Comparison of ENCODE assay signal across 8 cellular contexts in genomic region chr3:152466784-152467183, GRCh38.
DNase-seq lines count a peak whose midpoint lies in the region; ATAC-seq and TF ChIP-seq lines count a peak whose summit lies in the region.

No MANE protein-coding gene starts in this region.

- H3K27me3 Mint-ChIP-seq in activated T-cell treated with anti-CD3 and anti-CD28 coated beads, Interleukin-2, amount 50 U/mL, for 24 hours = no peaks in the 10 kb centered on the region
- H3K27me3 Mint-ChIP-seq in activated CD8-positive, alpha-beta T cell treated with anti-CD3 and anti-CD28 coated beads for 36 hours = no peaks in the 10 kb centered on the region

- H3K36me3 Mint-ChIP-seq in activated T-cell treated with anti-CD3 and anti-CD28 coated beads, Interleukin-2, amount 50 U/mL, for 24 hours (ENCODE audit: low read depth) = peaks cover 47% of the 10 kb centered on the region
- H3K36me3 Mint-ChIP-seq in activated CD8-positive, alpha-beta T cell treated with anti-CD3 and anti-CD28 coated beads for 36 hours (ENCODE audit: low read depth) = peaks cover 27% of the 10 kb centered on the region

- in situ Hi-C loops in transverse colon (cut with MboI; ENCODE audit: low pct_ligation_motif_present in 1 of 4, low pct_unique_long_range_greater_than_20kb in 1 of 4, low sequenced_read_pairs in 3 of 4) = no loop called here

- H3K36me3 ChIP-seq in hepatocyte (replicated peaks; ENCODE audit: insufficient read depth, low read depth) = no peaks in the 10 kb centered on the region
- peaks cover 0 to 24% (median 7%) of the 10 kb centered on the region in 4 donors for H3K36me3 ChIP-seq in transverse colon

- no peaks in the 10 kb centered on the region for H4K20me1 ChIP-seq in hepatocyte (ENCODE audit: insufficient read depth, poor library complexity, severe bottlenecking)

- no peaks in the 10 kb centered on the region for H3K27me3 ChIP-seq in hepatocyte
- H3K27me3 ChIP-seq in transverse colon = no peaks in the 10 kb centered on the region

- POLR2A ChIA-PET in activated CD8-positive, alpha-beta T cell treated with anti-CD3 and anti-CD28 coated beads for 36 hours (lab: Charles Lee) = interaction anchor here (1.0 kb wide), 1 partner anchor 9 kb away, joined by 3 read pairs; no protein-coding TSS in a partner anchor

- no peak for TF ChIP-seq EP300 in transverse colon (IDR thresholded peaks at IDR 0.05; ENCODE audit: low read depth)

- H3K4me3 ChIP-seq in hepatocyte (no peak overlapping the region), transverse colon (no peak overlapping the region)

- H3K9me3 Mint-ChIP-seq in activated T-cell treated with anti-CD3 and anti-CD28 coated beads, Interleukin-2, amount 50 U/mL, for 24 hours = no peaks in the 10 kb centered on the region
- no peaks in the 10 kb centered on the region for H3K9me3 Mint-ChIP-seq in activated CD8-positive, alpha-beta T cell treated with anti-CD3 and anti-CD28 coated beads for 36 hours

- no peak for DNase-seq in activated T-cell treated with anti-CD3 and anti-CD28 coated beads, Interleukin-2, amount 50 U/mL, for 24 hours
- DNase-seq in activated T-cell treated with anti-CD3 and anti-CD28 coated beads, Interleukin-2, amount 50 U/mL, for 1 hour = no peak
- no peak for DNase-seq in activated CD8-positive, alpha-beta T cell treated with anti-CD3 and anti-CD28 coated beads for 36 hours
- DNase-seq in hepatocyte (ENCODE audit: low spot score) (peak; percentile 37), transverse colon (no peak), NCI-H2107 treated with DMSO at 0.1 percent for 48 hours (lab: John Stamatoyannopoulos, UW; ENCODE audit: unreplicated experiment) (no peak)
- no peak for DNase-seq in activated CD4-positive, alpha-beta T cell treated with anti-CD3 and anti-CD28 coated beads, Interleukin-2, amount 50 U/mL, for 1 hour

- H3K4me3 Mint-ChIP-seq in activated T-cell treated with anti-CD3 and anti-CD28 coated beads, Interleukin-2, amount 50 U/mL, for 24 hours = no peak overlapping the region
- no peak overlapping the region for H3K4me3 Mint-ChIP-seq in activated CD8-positive, alpha-beta T cell treated with anti-CD3 and anti-CD28 coated beads for 36 hours

- H2AFZ ChIP-seq in hepatocyte = no peak overlapping the region

- H3K27ac ChIP-seq in hepatocyte = no peak overlapping the region
- H3K27ac ChIP-seq in transverse colon = no peak overlapping the region

- 84% methylated on average over 7 of the region's 7 CpGs for WGBS in hepatocyte (ENCODE audit: low lambda C conversion rate, missing lambda C conversion rate)
- WGBS in transverse colon (ENCODE audit: low coverage in 1 of 2), 2 donors = 62 to 63% methylated on average over 7 of the region's 7 CpGs

- TF ChIP-seq CTCF in activated CD8-positive, alpha-beta T cell treated with anti-CD3 and anti-CD28 coated beads for 36 hours (IDR thresholded peaks at IDR 0.05) = peak; percentile 43
- TF ChIP-seq CTCF in hepatocyte (IDR thresholded peaks at IDR 0.05; ENCODE audit: poor library complexity) = peak; percentile 43
- peak; percentile 28 to 46 (median 41) for TF ChIP-seq CTCF in transverse colon (IDR thresholded peaks at IDR 0.05)

- peaks cover 13% of the 10 kb centered on the region for H3K4me1 Mint-ChIP-seq in activated T-cell treated with anti-CD3 and anti-CD28 coated beads, Interleukin-2, amount 50 U/mL, for 24 hours (ENCODE audit: low read depth)
- H3K4me1 Mint-ChIP-seq in activated CD8-positive, alpha-beta T cell treated with anti-CD3 and anti-CD28 coated beads for 36 hours (ENCODE audit: low read depth) = peaks cover 4% of the 10 kb centered on the region

- peak; percentile 54 for ATAC-seq in HG03571 (IDR thresholded peaks at IDR 0.05; ENCODE audit: unreplicated experiment)
- ATAC-seq in activated CD8-positive, alpha-beta T cell treated with anti-CD3 and anti-CD28 coated beads for 36 hours = peak; percentile 64

- intact Hi-C loops in activated CD8-positive, alpha-beta T cell treated with anti-CD3 and anti-CD28 coated beads for 36 hours (cut with micrococcal nuclease) = no loop called here
- intact Hi-C loops in transverse colon (cut with DNase I; ENCODE audit: low total_unique reads) = no loop called here

- CTCF ChIA-PET in activated CD8-positive, alpha-beta T cell treated with anti-CD3 and anti-CD28 coated beads for 36 hours (lab: Charles Lee) = interaction anchor here (0.6 to 2.3 kb wide), 8 partner anchors 9 to 289 kb away, joined by 3 to 10 read pairs (median 3); no protein-coding TSS in a partner anchor

- peak overlapping the region; percentile 71 for H3K27ac Mint-ChIP-seq in activated T-cell treated with anti-CD3 and anti-CD28 coated beads, Interleukin-2, amount 50 U/mL, for 24 hours
- H3K27ac Mint-ChIP-seq in activated CD8-positive, alpha-beta T cell treated with anti-CD3 and anti-CD28 coated beads for 36 hours = peak overlapping the region; percentile 49

- no peaks in the 10 kb centered on the region for H3K79me2 ChIP-seq in hepatocyte

- H3K9me2 ChIP-seq in hepatocyte (replicated peaks; ENCODE audit: insufficient read depth) = no peaks in the 10 kb centered on the region

- H3K4me2 ChIP-seq in hepatocyte = no peak overlapping the region

- H3K4me1 ChIP-seq in hepatocyte (ENCODE audit: insufficient read depth) = no peaks in the 10 kb centered on the region
- H3K4me1 ChIP-seq in transverse colon = peaks cover 0 to 10% (median 0%) of the 10 kb centered on the region in 4 donors

- no peak for TF ChIP-seq POLR2A in transverse colon (IDR thresholded peaks at IDR 0.05)

- no peaks in the 10 kb centered on the region for H3K9me3 ChIP-seq in hepatocyte (ENCODE audit: low read depth)
- no peaks in the 10 kb centered on the region for H3K9me3 ChIP-seq in transverse colon
